In genomic region chr10:131206136-131206995, GRCh38 we compare ENCODE assay signal across 18 cellular contexts.
DNase-seq lines count a peak whose midpoint lies in the region; ATAC-seq and TF ChIP-seq lines count a peak whose summit lies in the region.
"Had no signal": no experiment of that assay in that cellular context is flagged by ENCODE, and none has a peak within 500 bp of the region (broad histone marks: within the 10 kb centered on the region; RNA-seq: fewer than 3 reads in every experiment).

No MANE protein-coding gene starts in this region.

- no peaks in the 10 kb centered on the region for H3K4me1 Mint-ChIP-seq in activated CD8-positive, alpha-beta T cell treated with anti-CD3 and anti-CD28 coated beads, Interleukin-2, amount 10 ng/mL, durations not matched to agents 7 days and 5 days (ENCODE audit: low read depth)
- H3K4me1 Mint-ChIP-seq: CD4-positive, alpha-beta memory T cell had no signal

- H3K9me3 ChIP-seq in heart right ventricle: no peaks in the 10 kb centered on the region
- H3K9me3 ChIP-seq in left lung: no peaks in the 10 kb centered on the region
- H3K9me3 ChIP-seq: BE2C had no signal

- ATAC-seq in heart right ventricle: no peak
- no peak for ATAC-seq in left lung
- no peak for ATAC-seq in sciatic nerve
- no peak for ATAC-seq in activated CD8-positive, alpha-beta T cell treated with anti-CD3 and anti-CD28 coated beads, Interleukin-2, amount 10 ng/mL, durations not matched to agents 7 days and 5 days
- no peak for ATAC-seq in GM18861 (IDR thresholded peaks at IDR 0.05; ENCODE audit: unreplicated experiment)
- ATAC-seq: K562 had no signal

- intact Hi-C loops in cardiac septum (cut with DNase I) (no loop called here), heart right ventricle (cut with DNase I) (no loop called here), left lung (cut with DNase I) (no loop called here), sciatic nerve (cut with DNase I) (loop anchor here (10.0 kb wide), 1 partner anchor 322 kb away; no protein-coding TSS in a partner anchor)

- H3K36me3 Mint-ChIP-seq in activated CD8-positive, alpha-beta T cell treated with anti-CD3 and anti-CD28 coated beads, Interleukin-2, amount 10 ng/mL, durations not matched to agents 7 days and 5 days (ENCODE audit: low read depth): no peaks in the 10 kb centered on the region
- H3K36me3 Mint-ChIP-seq: CD4-positive, alpha-beta memory T cell had no signal

- peak; percentile 74 for DNase-seq in cardiac septum (ENCODE audit: low spot score)
- no peak for DNase-seq in heart right ventricle
- peak; percentile 10 to 59 for DNase-seq in left lung
- DNase-seq in sciatic nerve (ENCODE audit: low spot score): peak; percentile 31
- no peak for DNase-seq in GM19240 (ENCODE audit: insufficient read length, low spot score)
- DNase-seq in RWPE1 (ENCODE audit: low spot score): no peak
- DNase-seq in activated CD8-positive, alpha-beta T cell treated with anti-CD3 and anti-CD28 coated beads, Interleukin-2, amount 10 ng/mL, durations not matched to agents 7 days and 5 days: no peak
- DNase-seq: BE2C; CD4-positive, alpha-beta memory T cell; DMS153; GF-D8; NCI-H1105; NCI-H2081 treated with DMSO at 0.1 percent for 48 hours; NCI-H446 treated with DMSO at 0.1 percent for 48 hours; NCI-H774; SHP77 had no signal

- no peaks in the 10 kb centered on the region for H3K9me3 Mint-ChIP-seq in activated CD8-positive, alpha-beta T cell treated with anti-CD3 and anti-CD28 coated beads, Interleukin-2, amount 10 ng/mL, durations not matched to agents 7 days and 5 days (ENCODE audit: insufficient read depth)

- CTCF ChIA-PET in RWPE1 (lab: Yijun Ruan, JAX): no interaction called here
- CTCF ChIA-PET in activated CD8-positive, alpha-beta T cell treated with anti-CD3 and anti-CD28 coated beads, Interleukin-2, amount 10 ng/mL, durations not matched to agents 7 days and 5 days (lab: Charles Lee): no interaction called here

- H3K4me3 Mint-ChIP-seq in activated CD8-positive, alpha-beta T cell treated with anti-CD3 and anti-CD28 coated beads, Interleukin-2, amount 10 ng/mL, durations not matched to agents 7 days and 5 days: no peak overlapping the region
- H3K4me3 Mint-ChIP-seq: CD4-positive, alpha-beta memory T cell had no signal

- no peaks in the 10 kb centered on the region for H3K27me3 Mint-ChIP-seq in activated CD8-positive, alpha-beta T cell treated with anti-CD3 and anti-CD28 coated beads, Interleukin-2, amount 10 ng/mL, durations not matched to agents 7 days and 5 days (ENCODE audit: low read depth)
- H3K27me3 Mint-ChIP-seq: CD4-positive, alpha-beta memory T cell had no signal

- H3K27me3 ChIP-seq in heart right ventricle (peaks cover 0 to 25% (median 12%) of the 10 kb centered on the region in 7 donors), left lung (peaks cover 0 to 4% of the 10 kb centered on the region in 2 donors)
- H3K27me3 ChIP-seq: BE2C had no signal

- POLR2A ChIA-PET in RWPE1 (lab: Yijun Ruan, JAX; ENCODE audit: low non-redundant PET): no interaction called here
- POLR2A ChIA-PET in activated CD8-positive, alpha-beta T cell treated with anti-CD3 and anti-CD28 coated beads, Interleukin-2, amount 10 ng/mL, durations not matched to agents 7 days and 5 days (lab: Charles Lee): no interaction called here

- no peak overlapping the region for H3K4me3 ChIP-seq in heart right ventricle
- H3K4me3 ChIP-seq in left lung: no peak overlapping the region
- H3K4me3 ChIP-seq: K562 had no signal

- H3K36me3 ChIP-seq in heart right ventricle (no peaks in the 10 kb centered on the region), left lung (no peaks in the 10 kb centered on the region)
- H3K36me3 ChIP-seq: BE2C had no signal

- no peak overlapping the region for H3K27ac Mint-ChIP-seq in activated CD8-positive, alpha-beta T cell treated with anti-CD3 and anti-CD28 coated beads, Interleukin-2, amount 10 ng/mL, durations not matched to agents 7 days and 5 days
- H3K27ac Mint-ChIP-seq: CD4-positive, alpha-beta memory T cell had no signal

- TF ChIP-seq CTCF in heart right ventricle (IDR thresholded peaks at IDR 0.05) (no peak), left lung (IDR thresholded peaks at IDR 0.05) (no peak), RWPE1 (conservative IDR thresholded peaks at IDR 0.05; ENCODE audit: low read depth) (no peak)

- H3K4me1 ChIP-seq in heart right ventricle (no peaks in the 10 kb centered on the region), left lung (no peaks in the 10 kb centered on the region)
- H3K4me1 ChIP-seq: BE2C had no signal

- WGBS in heart right ventricle, 2 donors: 77 to 78% methylated on average over 26 of the region's 26 CpGs

- no peak overlapping the region for H3K27ac ChIP-seq in heart right ventricle
- no peak overlapping the region for H3K27ac ChIP-seq in left lung
- H3K27ac ChIP-seq in RWPE1: no peak overlapping the region

Comparison
In these comparisons a context has a peak if more than half of its experiments do, and no peak if none do; other contexts are left out.
1. DNase-seq: peak in cardiac septum (single experiment), left lung (2 of 2) and sciatic nerve (single experiment); none in heart right ventricle (0 of 2), GM19240 (single experiment), RWPE1 (single experiment) and activated CD8-positive, alpha-beta T cell treated with anti-CD3 and anti-CD28 coated beads, Interleukin-2, amount 10 ng/mL, durations not matched to agents 7 days and 5 days (single experiment).